Comparison of ENCODE assay signal across 28 cellular contexts in genomic region chr6:113526995-113527394, GRCh38.
A peak's percentile ranks its signal among the peaks of the same experiment; 100 is the strongest.
DNase-seq lines count a peak whose midpoint lies in the region; ATAC-seq and TF ChIP-seq lines count a peak whose summit lies in the region.
"Had no signal": no experiment of that assay in that cellular context is flagged by ENCODE, and none has a peak within 500 bp of the region (broad histone marks: within the 10 kb centered on the region; RNA-seq: fewer than 3 reads in every experiment).

No MANE protein-coding gene starts in this region.

- H3K4me3 ChIP-seq in breast epithelium (no peak overlapping the region), psoas muscle (no peak overlapping the region), lower leg skin (ENCODE audit: low read depth, poor library complexity, severe bottlenecking) (no peak overlapping the region)
- H3K4me3 ChIP-seq: GM12878, GM23338, K562 had no signal

- no peaks in the 10 kb centered on the region for H3K36me3 ChIP-seq in breast epithelium
- H3K36me3 ChIP-seq in psoas muscle (ENCODE audit: insufficient read depth in 1 of 2, low read depth in 1 of 2), result no peaks in the 10 kb centered on the region

- H3K27me3 ChIP-seq in breast epithelium (no peaks in the 10 kb centered on the region), foreskin keratinocyte (no peaks in the 10 kb centered on the region), psoas muscle (ENCODE audit: insufficient read depth in 3 of 3, low read length in 2 of 3) (no peaks in the 10 kb centered on the region)

- TF ChIP-seq POLR2A in breast epithelium (IDR thresholded peaks at IDR 0.05) (no peak), lower leg skin (IDR thresholded peaks at IDR 0.05) (no peak)

- TF ChIP-seq CTCF in breast epithelium (IDR thresholded peaks at IDR 0.05) (no peak), foreskin keratinocyte (conservative IDR thresholded peaks at IDR 0.05) (no peak), psoas muscle (IDR thresholded peaks at IDR 0.05) (no peak), lower leg skin (IDR thresholded peaks at IDR 0.05) (no peak)

- ATAC-seq in foreskin keratinocyte, result peak; percentile 20
- ATAC-seq in psoas muscle, result peak; percentile 82 to 96 (median 86)
- ATAC-seq: CD8-positive, alpha-beta T cell; GM12878; GM23338; K562 had no signal

- DNase-seq in NCI-H82 (lab: John Stamatoyannopoulos, UW), result peak; percentile 8
- no peak for DNase-seq in NCI-H82 treated with DMSO at 0.1 percent for 48 hours (lab: John Stamatoyannopoulos, UW; ENCODE audit: unreplicated experiment)
- DNase-seq in breast epithelium (ENCODE audit: low spot score in 2 of 2), result no peak
- no peak for DNase-seq in foreskin keratinocyte
- no peak for DNase-seq in psoas muscle
- no peak for DNase-seq in lower leg skin (ENCODE audit: low spot score in 2 of 2)
- no peak for DNase-seq in RPMI8226
- DNase-seq in COR-L47 (lab: John Stamatoyannopoulos, UW), result no peak
- DNase-seq: CD8-positive, alpha-beta T cell; DMS 273 treated with DMSO at 0.1 percent for 48 hours; DMS79; EL; GDM1; H9; Kasumi-1; MV-4-11; NCI-H1105; NCI-H1436 treated with DMSO at 0.1 percent for 48 hours; NCI-H187 treated with DMSO at 0.1 percent for 48 hours; NCI-H446 treated with DMSO at 0.1 percent for 48 hours; NCI-H526; SIG-M5 had no signal

- H3K27ac ChIP-seq in breast epithelium, result peak overlapping the region; percentile 20 to 37
- no peak overlapping the region for H3K27ac ChIP-seq in foreskin keratinocyte
- no peak overlapping the region for H3K27ac ChIP-seq in psoas muscle
- H3K27ac ChIP-seq: 22Rv1, C4-2B, RWPE1 had no signal

- WGBS in psoas muscle, 3 donors, result 85 to 92% (median 87%) methylated on average over 3 of the region's 3 CpGs
- 66% methylated on average over 3 of the region's 3 CpGs for WGBS in lower leg skin, 2 donors

- H3K9me3 ChIP-seq in breast epithelium (no peaks in the 10 kb centered on the region), psoas muscle (no peaks in the 10 kb centered on the region)

- H3K4me1 ChIP-seq in breast epithelium (no peaks in the 10 kb centered on the region), foreskin keratinocyte (peaks cover 19% of the 10 kb centered on the region), psoas muscle (no peaks in the 10 kb centered on the region)

- intact Hi-C loops in breast epithelium (cut with DNase I; ENCODE audit: low total_unique reads) (no loop called here), psoas muscle (cut with DNase I) (no loop called here), lower leg skin (cut with DNase I; ENCODE audit: low total_unique reads) (no loop called here)

Comparison
In these comparisons a context has a peak if more than half of its experiments do, and no peak if none do; other contexts are left out.
1. H3K27ac ChIP-seq: peak in breast epithelium (2 of 2); none in foreskin keratinocyte (single experiment) and psoas muscle (single experiment).